11 cellular contexts compared by ENCODE assay signal in the genomic region with DNA sequence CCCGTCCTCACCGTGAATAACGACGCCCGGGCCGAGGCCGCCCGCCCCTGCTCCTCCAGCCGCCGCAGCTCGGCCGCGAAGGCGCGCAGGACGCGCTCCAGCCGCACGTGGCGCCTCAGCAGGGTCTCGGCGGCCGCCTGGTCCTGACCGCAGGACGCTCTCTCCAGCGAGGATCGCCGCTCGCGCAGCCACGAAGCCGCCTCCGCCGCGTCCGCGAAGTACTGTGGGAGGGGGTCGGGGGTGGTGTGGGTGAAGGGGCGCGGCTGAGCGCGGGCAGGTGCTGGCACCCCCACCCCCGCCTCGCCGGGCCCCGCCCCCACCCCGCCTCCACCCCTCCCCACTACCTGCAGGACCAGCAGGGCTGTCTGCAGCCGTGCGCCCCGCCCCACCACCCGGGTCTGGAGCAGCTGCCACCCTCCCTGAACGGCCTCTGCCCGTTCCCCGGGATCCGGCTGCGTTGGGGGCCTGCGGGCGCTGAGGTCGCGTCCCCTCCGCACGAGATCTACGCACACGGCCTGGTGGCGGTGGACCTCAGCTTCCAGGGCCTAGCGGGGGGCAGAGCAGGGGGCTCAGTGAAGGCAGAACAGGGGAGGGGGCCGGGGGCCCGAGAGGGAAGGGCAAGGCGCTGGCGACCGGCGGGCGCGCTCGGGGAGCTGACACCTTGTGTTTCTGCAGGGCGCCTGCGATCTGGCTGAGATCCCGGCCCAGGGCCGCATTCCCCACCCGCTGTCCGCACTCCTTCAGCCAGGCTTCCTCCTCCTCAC. TPM values are rescaled to one million over a fixed set of nuclear protein-coding genes. Genes with fewer than 3 reads are reported as not detected.
DNase-seq lines count a peak whose midpoint lies in the region; ATAC-seq and TF ChIP-seq lines count a peak whose summit lies in the region.
"Had no signal": no experiment of that assay in that cellular context is flagged by ENCODE, and none has a peak within 500 bp of the region (broad histone marks: within the 10 kb centered on the region; RNA-seq: fewer than 3 reads in every experiment).

No MANE protein-coding gene starts in this region.

- no peaks in the 10 kb centered on the region for H4K20me1 ChIP-seq in OCI-LY7 (ENCODE audit: insufficient read depth, low read length)

- H3K9me2 ChIP-seq in OCI-LY7 (ENCODE audit: insufficient read depth, low read length) = no peaks in the 10 kb centered on the region

- intact Hi-C loops in OCI-LY7 (cut with micrococcal nuclease; ENCODE audit: unreplicated experiment) = no loop called here

- H3K79me2 ChIP-seq in OCI-LY7 (ENCODE audit: insufficient read depth, low read depth, low read length) = no peaks in the 10 kb centered on the region

- H2AFZ ChIP-seq in OCI-LY7 (ENCODE audit: low read length) = no peak overlapping the region

- POLR2A ChIA-PET in OCI-LY7 (lab: Charles Lee) = no interaction called here

- no peak for TF ChIP-seq CTCF in OCI-LY7 (conservative IDR thresholded peaks at IDR 0.05; ENCODE audit: low read length)

- H3K4me3 ChIP-seq in skin epidermis (peak overlapping the region in 5 of 7 experiments; percentile 5 to 30 (median 7)), OCI-LY7 (ENCODE audit: low read depth, low read length, poor library complexity, severe bottlenecking) (no peak overlapping the region)

- DNase-seq in NCI-H2171 treated with DMSO at 0.1 percent for 48 hours (lab: John Stamatoyannopoulos, UW) = peak; percentile 50
- peak; percentile 65 for DNase-seq in cerebellum (ENCODE audit: low spot score)
- peak; percentile 18 for DNase-seq in iris pigment epithelial cell (ENCODE audit: low read depth)
- no peak for DNase-seq in OCI-LY7 (ENCODE audit: low spot score)
- DNase-seq in putamen (ENCODE audit: low spot score) = no peak
- no peak for DNase-seq in DMS114 treated with DMSO at 0.1 percent for 48 hours (lab: John Stamatoyannopoulos, UW; ENCODE audit: unreplicated experiment)
- DNase-seq: GF-D8, mammary epithelial cell, NCI-H774 had no signal

- H3K27ac ChIP-seq in skin epidermis (peak overlapping the region in 1 of 21 experiments; percentile 42), OCI-LY7 (ENCODE audit: low read depth, low read length, poor library complexity, severe bottlenecking) (no peak overlapping the region)

- no peaks in the 10 kb centered on the region for H3K9me3 ChIP-seq in OCI-LY7 (ENCODE audit: low read length)

- BruUV-seq in OCI-LY7 (replicated peaks; lab: Mats Ljungman, UMichigan) = no TSS peak

- H3K4me2 ChIP-seq in OCI-LY7 (ENCODE audit: low read length) = no peak overlapping the region

- CTCF ChIA-PET in OCI-LY7 (lab: Charles Lee; ENCODE audit: unreplicated experiment) = no interaction called here

- H3K36me3 ChIP-seq in OCI-LY7 (ENCODE audit: insufficient read depth, low read length) = no peaks in the 10 kb centered on the region

- no peak for ATAC-seq in HG02852 (IDR thresholded peaks at IDR 0.05; ENCODE audit: unreplicated experiment)

- no peaks in the 10 kb centered on the region for H3K4me1 ChIP-seq in OCI-LY7 (ENCODE audit: insufficient read depth, low read length, poor library complexity, severe bottlenecking)

RNA-seq across cellular contexts. Expression of a gene that starts 11.7 kb away (rescaled TPM):
- total RNA-seq in cerebellum = 1.3 TPM
- total RNA-seq in OCI-LY7 (2014; rRNA removed; shearing (Covaris generic)) = 0.03 TPM in 2 replicates
- total RNA-seq in OCI-LY7 (2022) = 0.04 and 0.17 TPM in 2 replicates

RNA-seq across cellular contexts. Expression of a gene that starts 43.5 kb away (rescaled TPM):
- total RNA-seq in cerebellum (7.5 TPM), OCI-LY7 (2022) (9.5 and 12.0 TPM in 2 replicates)
- 9.4 and 11.1 TPM in 2 replicates for total RNA-seq in OCI-LY7 (2014; rRNA removed; shearing (Covaris generic))

RNA-seq across cellular contexts. Expression of a gene that starts 54.2 kb away (rescaled TPM):
- 1.6 TPM for total RNA-seq in cerebellum
- 3.0 and 5.4 TPM in 2 replicates for total RNA-seq in OCI-LY7 (2014; rRNA removed; shearing (Covaris generic))
- total RNA-seq in OCI-LY7 (2022) = 14.1 and 16.0 TPM in 2 replicates

Comparison
In these comparisons a context has a peak if more than half of its experiments do, and no peak if none do; other contexts are left out.
1. DNase-seq: peak in NCI-H2171 treated with DMSO at 0.1 percent for 48 hours (single experiment), cerebellum (single experiment) and iris pigment epithelial cell (single experiment); none in OCI-LY7 (single experiment), putamen (single experiment) and DMS114 treated with DMSO at 0.1 percent for 48 hours (single experiment).